Comparison of ENCODE assay signal across 31 cellular contexts in the genomic region with DNA sequence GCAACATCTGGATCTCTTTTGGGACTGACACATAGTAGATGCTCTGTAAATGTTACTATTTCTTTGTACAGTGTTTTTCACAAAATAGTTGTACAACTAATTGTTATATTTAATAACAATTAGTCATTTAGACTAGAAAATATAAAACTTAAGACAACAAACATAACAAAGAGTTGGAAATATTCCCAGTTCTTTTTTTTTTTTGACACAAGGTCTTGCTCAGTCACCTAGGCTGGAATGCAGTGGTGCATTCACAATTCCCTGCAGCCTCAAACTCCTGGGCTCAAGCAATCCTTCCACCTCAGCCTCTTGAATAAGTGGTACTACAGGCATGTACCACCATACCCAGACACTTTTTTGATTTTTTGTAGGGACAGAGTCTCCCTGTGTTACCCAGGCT.
"Had no signal": no experiment of that assay in that cellular context is flagged by ENCODE, and none has a peak within 500 bp of the region (broad histone marks: within the 10 kb centered on the region; RNA-seq: fewer than 3 reads in every experiment).

No MANE protein-coding gene starts in this region.

- H3K27me3 Mint-ChIP-seq: activated CD4-positive, alpha-beta memory T cell treated with anti-CD3 and anti-CD28 coated beads, Interleukin-2, amount 10 ng/mL, durations not matched to agents 7 days and 5 days; activated CD4-positive, alpha-beta T cell treated with anti-CD3 and anti-CD28 coated beads, Interleukin-2, amount 10 ng/mL, durations not matched to agents 24 days and 14 days; activated naive CD4-positive, alpha-beta T cell treated with anti-CD3 and anti-CD28 coated beads, Interleukin-2, amount 50 U/mL, for 24 hours; activated T-cell treated with anti-CD3 and anti-CD28 coated beads, Interleukin-2, amount 50 U/mL, for 24 hours; central memory CD8-positive, alpha-beta T cell; progenitor cell of endocrine pancreas; stimulated activated naive B cell treated with anti-CD40 and anti-IgM and Interleukin-4, amounts not matched to agents 10 μg/mL and 1 μg/mL and 100 μg/mL, for 72 hours; T-helper 17 cell had no signal

- H3K27me3 ChIP-seq: ovary, sigmoid colon, suprapubic skin, tibial artery, upper lobe of right lung had no signal

- H3K36me3 ChIP-seq: ovary, sigmoid colon, suprapubic skin, tibial artery, upper lobe of right lung, WERI-Rb-1 had no signal

- DNase-seq: activated CD4-positive, alpha-beta memory T cell treated with anti-CD3 and anti-CD28 coated beads, Interleukin-2, amount 10 ng/mL, durations not matched to agents 7 days and 5 days; activated CD4-positive, alpha-beta T cell treated with anti-CD3 and anti-CD28 coated beads, Interleukin-2, amount 10 ng/mL, durations not matched to agents 24 days and 14 days; activated CD8-positive, alpha-beta memory T cell treated with anti-CD3 and anti-CD28 coated beads, Interleukin-2, amount 50 U/mL, for 48 hours; activated T-cell treated with anti-CD3 and anti-CD28 coated beads, Interleukin-2, amount 50 U/mL, for 24 hours; anterior cingulate cortex; effector CD8-positive, alpha-beta T cell; foreskin melanocyte; left cardiac atrium; left ventricle myocardium superior; mucosa of descending colon; nephron progenitor cell; ovary; sigmoid colon; stimulated activated CD4-positive, alpha-beta T cell treated with anti-CD3 and anti-CD28 coated beads, Interleukin-1b, Interleukin-23, amount 100 ng/mL, for 48 hours; stimulated activated naive B cell treated with anti-CD40 and anti-IgM and Interleukin-4, amounts not matched to agents 10 μg/mL and 1 μg/mL and 100 μg/mL, for 72 hours; T-helper 17 cell; T1000; tibial artery; upper lobe of right lung; WERI-Rb-1 had no signal

- H3K9me3 Mint-ChIP-seq: activated naive CD4-positive, alpha-beta T cell treated with anti-CD3 and anti-CD28 coated beads, Interleukin-2, amount 50 U/mL, for 24 hours; central memory CD8-positive, alpha-beta T cell; nephron progenitor cell had no signal

- H3K4me3 Mint-ChIP-seq: activated CD4-positive, alpha-beta memory T cell treated with anti-CD3 and anti-CD28 coated beads, Interleukin-2, amount 10 ng/mL, durations not matched to agents 7 days and 5 days; activated CD4-positive, alpha-beta T cell treated with anti-CD3 and anti-CD28 coated beads, Interleukin-2, amount 10 ng/mL, durations not matched to agents 24 days and 14 days; activated naive CD4-positive, alpha-beta T cell treated with anti-CD3 and anti-CD28 coated beads, Interleukin-2, amount 50 U/mL, for 24 hours; activated T-cell treated with anti-CD3 and anti-CD28 coated beads, Interleukin-2, amount 50 U/mL, for 24 hours; central memory CD8-positive, alpha-beta T cell; nephron progenitor cell; stimulated activated naive B cell treated with anti-CD40 and anti-IgM and Interleukin-4, amounts not matched to agents 10 μg/mL and 1 μg/mL and 100 μg/mL, for 72 hours; T-helper 17 cell had no signal

- H3K9me3 ChIP-seq: mucosa of descending colon, ovary, sigmoid colon, suprapubic skin, tibial artery, upper lobe of right lung had no signal

- ATAC-seq: activated CD4-positive, CD25-positive, alpha-beta regulatory T cell treated with anti-CD3 and anti-CD28 coated beads, Interleukin-2, amount 50 U/mL, for 24 hours; left cardiac atrium; left ventricle myocardium superior; mucosa of descending colon; stimulated activated naive B cell treated with anti-CD40 and anti-IgM and Interleukin-4, amounts not matched to agents 10 μg/mL and 1 μg/mL and 100 μg/mL, for 72 hours; T-helper 17 cell; upper lobe of right lung had no signal

- H3K4me1 ChIP-seq: sigmoid colon had no signal

- FAIRE-seq: bronchial epithelial cell, colon, endometrium, keratinocyte had no signal

- H3K27ac ChIP-seq: ovary, sigmoid colon, suprapubic skin, tibial artery, upper lobe of right lung, WERI-Rb-1 had no signal

- H3K4me3 ChIP-seq: mucosa of descending colon, ovary, sigmoid colon, smooth muscle cell, suprapubic skin, tibial artery, upper lobe of right lung had no signal

- H3K27ac Mint-ChIP-seq: activated CD4-positive, alpha-beta memory T cell treated with anti-CD3 and anti-CD28 coated beads, Interleukin-2, amount 10 ng/mL, durations not matched to agents 7 days and 5 days; activated CD4-positive, alpha-beta T cell treated with anti-CD3 and anti-CD28 coated beads, Interleukin-2, amount 10 ng/mL, durations not matched to agents 24 days and 14 days; activated naive CD4-positive, alpha-beta T cell treated with anti-CD3 and anti-CD28 coated beads, Interleukin-2, amount 50 U/mL, for 24 hours; activated T-cell treated with anti-CD3 and anti-CD28 coated beads, Interleukin-2, amount 50 U/mL, for 24 hours; activated T-helper 2 cell treated with anti-CD3 and anti-CD28 coated beads, Interferon-gamma antibody, Interleukin-2, Interleukin-4, amounts not matched to agents 10 μg/mL and 5 μg/mL and 100 μg/mL, durations not matched to agents 14 hours and 24 hours and 36 hours; progenitor cell of endocrine pancreas; stimulated activated naive B cell treated with anti-CD40 and anti-IgM and Interleukin-4, amounts not matched to agents 10 μg/mL and 1 μg/mL and 100 μg/mL, for 72 hours; T-helper 17 cell had no signal

- H3K4me2 ChIP-seq: smooth muscle cell had no signal
